Comparison of ENCODE assay signal across 8 cellular contexts in genomic region chr4:99087887-99088484, GRCh38. TPM values are rescaled to one million over a fixed set of nuclear protein-coding genes. Genes with fewer than 3 reads are reported as not detected.
A peak's percentile ranks its signal among the peaks of the same experiment; 100 is the strongest.
DNase-seq lines count a peak whose midpoint lies in the region; ATAC-seq, FAIRE-seq and TF ChIP-seq lines count a peak whose summit lies in the region.

No MANE protein-coding gene starts in this region.

- no peaks in the 10 kb centered on the region for H3K27me3 ChIP-seq in CD8-positive, alpha-beta T cell (ENCODE audit: insufficient read depth, low read length)
- H3K27me3 ChIP-seq in K562 (ENCODE audit: control insufficient read depth in 2 of 2, insufficient read depth in 2 of 2, low read length in 2 of 2) (no peaks in the 10 kb centered on the region), psoas muscle (ENCODE audit: insufficient read depth in 3 of 3, low read length in 2 of 3) (no peaks in the 10 kb centered on the region)

- H3K4me1 ChIP-seq in CD8-positive, alpha-beta T cell (ENCODE audit: insufficient read depth, low read length): peaks cover 23% of the 10 kb centered on the region
- H3K4me1 ChIP-seq in K562 (replicated peaks in 1 of 2; ENCODE audit: control insufficient read depth in 2 of 2, insufficient read depth in 2 of 2, low read length in 2 of 2): peaks cover 4 to 7% of the 10 kb centered on the region in 2 experiments; a peak in 4 of 5 replicates
- H3K4me1 ChIP-seq in psoas muscle: peaks cover 23% of the 10 kb centered on the region

- no peak for TF ChIP-seq CTCF in CD8-positive, alpha-beta T cell (IDR thresholded peaks at IDR 0.05)
- TF ChIP-seq CTCF in K562 (IDR thresholded peaks at IDR 0.05 in 2 of 3, conservative IDR thresholded peaks at IDR 0.05 in 1 of 3; ENCODE audit: insufficient read depth in 2 of 3, low read depth in 1 of 3, low read length in 3 of 3) (no peak), psoas muscle (IDR thresholded peaks at IDR 0.05) (no peak)

- TF ChIP-seq EP300 in K562 (IDR thresholded peaks at IDR 0.05; ENCODE audit: low read length): no peak

- peaks cover 39% of the 10 kb centered on the region for H3K36me3 Mint-ChIP-seq in CD8-positive, alpha-beta T cell

- peak overlapping the region; percentile 86 to 97 for H3K9ac ChIP-seq in K562 (ENCODE audit: insufficient read depth in 1 of 2, low read depth in 2 of 2, low read length in 2 of 2)

- 1% methylated on average over 18 of the region's 18 CpGs for WGBS in K562 (ENCODE audit: insufficient coverage, low coverage, missing lambda C conversion rate)
- WGBS in psoas muscle, 3 donors: 6 to 12% (median 7%) methylated on average over 17 to 18 of the region's 18 CpGs

- H3K9me3 ChIP-seq in CD8-positive, alpha-beta T cell (ENCODE audit: low read length): no peaks in the 10 kb centered on the region
- H3K9me3 ChIP-seq in K562 (replicated peaks; ENCODE audit: control insufficient read depth, insufficient read depth, low read depth, low read length) (no peaks in the 10 kb centered on the region), psoas muscle (no peaks in the 10 kb centered on the region)

- POLR2A ChIA-PET in CD8-positive, alpha-beta T cell (lab: Charles Lee): interaction anchor here (0.6 to 3.2 kb wide), 20 partner anchors 9 to 945 kb away, joined by 3 to 52 read pairs (median 4); partner anchors contain the start of genes DNAJB14, EIF4E, H2AZ1 and METAP1
- POLR2A ChIA-PET in K562 (lab: Yijun Ruan, JAX): interaction anchor here (1.4 kb wide), 3 partner anchors 9 to 159 kb away, joined by 3 to 9 read pairs (median 4); partner anchors contain the start of gene EIF4E

- peak overlapping the region; percentile 81 for H2AFZ ChIP-seq in K562 (ENCODE audit: low read depth, low read length)

- in situ Hi-C loops in K562 (cut with MboI): no loop called here

- no peaks in the 10 kb centered on the region for H3K9me1 ChIP-seq in K562 (ENCODE audit: control insufficient read depth, insufficient read depth, low read length)

- CTCF ChIA-PET in CD8-positive, alpha-beta T cell (lab: Charles Lee): interaction anchor here (0.8 to 1.9 kb wide), 5 partner anchors 14 to 375 kb away, joined by 3 to 12 read pairs (median 5); partner anchors contain the start of gene METAP1
- CTCF ChIA-PET in K562 (lab: Yijun Ruan, JAX; ENCODE audit: low intra/inter-chr PET ratio): no interaction called here

- ATAC-seq in CD8-positive, alpha-beta T cell: peak; percentile 9
- ATAC-seq in GM18907 (IDR thresholded peaks at IDR 0.05; ENCODE audit: unreplicated experiment) (peak; percentile 36), HG03103 (IDR thresholded peaks at IDR 0.05; ENCODE audit: low read depth, unreplicated experiment) (peak; percentile 18), K562 (peak; percentile 18), psoas muscle (peak; percentile 52 to 81 (median 72))

- H3K27ac Mint-ChIP-seq in CD8-positive, alpha-beta T cell: peak overlapping the region; percentile 99

- DNase-seq in CD8-positive, alpha-beta T cell: peak in 3 of 7 experiments; percentile 5 to 22 (median 17)
- DNase-seq in NOMO-1 treated with dmso at 0.1 percent for 144 hours (lab: John Stamatoyannopoulos, UW; ENCODE audit: unreplicated experiment) (peak; percentile 8), K562 (ENCODE audit: extremely low read depth in 1 of 4, low spot score in 3 of 4) (peak in 2 of 4 experiments; percentile 34 to 59), hippocampal formation (lab: John Stamatoyannopoulos, UW) (peak; percentile 58 to 68), psoas muscle (peak; percentile 65 to 86), NCI-H2196 (lab: John Stamatoyannopoulos, UW; ENCODE audit: unreplicated experiment) (no peak)

- H3K9me3 Mint-ChIP-seq in CD8-positive, alpha-beta T cell: peaks cover 3% of the 10 kb centered on the region

- H3K27me3 Mint-ChIP-seq in CD8-positive, alpha-beta T cell (ENCODE audit: low read depth): no peaks in the 10 kb centered on the region

- no peak for TF ChIP-seq RAD21 in K562 (CRISPR knock-in tag; conservative IDR thresholded peaks at IDR 0.05 in 1 of 2, IDR thresholded peaks at IDR 0.05 in 1 of 2)

- H3K4me2 ChIP-seq in K562 (ENCODE audit: insufficient read depth, low read length): peak overlapping the region; percentile 94

- H3K4me3 Mint-ChIP-seq in CD8-positive, alpha-beta T cell: peak overlapping the region; percentile 99

- intact Hi-C loops in CD8-positive, alpha-beta T cell (cut with DNase I, micrococcal nuclease): loop anchor here (1.0 to 5.0 kb wide), 18 partner anchors 9 to 945 kb away; partner anchors contain the start of genes EIF4E (in 2 of the 2), METAP1 (in 2 of the 2), RAP1GDS1 (in 2 of the 2) and DNAJB14 (in 1 of the 2)
- intact Hi-C loops in K562 (cut with micrococcal nuclease) (no loop called here), psoas muscle (cut with DNase I) (loop anchor here (5.0 to 10.0 kb wide), 2 partner anchors 153 to 156 kb away; no protein-coding TSS in a partner anchor)

- TSS peak; percentile 68 for BruUV-seq in K562 (replicated peaks; lab: Mats Ljungman, UMichigan)

- peaks cover 84% of the 10 kb centered on the region for H3K79me2 ChIP-seq in K562 (ENCODE audit: control insufficient read depth, insufficient read depth, low read length)

- no peaks in the 10 kb centered on the region; the same call in 1 of the 2 replicates for H4K20me1 ChIP-seq in K562 (replicated peaks; ENCODE audit: control insufficient read depth, insufficient read depth, low read length)

- H3K27ac ChIP-seq in CD8-positive, alpha-beta T cell (ENCODE audit: low read depth, low read length): peak overlapping the region; percentile 76
- peak overlapping the region; percentile 90 for H3K27ac ChIP-seq in K562 (ENCODE audit: extremely low read depth, low read depth, low read length)
- H3K27ac ChIP-seq in psoas muscle: peak overlapping the region; percentile 94

- no peak for TF ChIP-seq POLR2A in K562 (conservative IDR thresholded peaks at IDR 0.05)

- FAIRE-seq in K562 (lab: Jason Lieb, UNC): no peak

- peak overlapping the region; percentile 59 for H3K4me3 ChIP-seq in CD8-positive, alpha-beta T cell (ENCODE audit: low read depth, low read length)
- H3K4me3 ChIP-seq in K562: peak overlapping the region; percentile 92
- peak overlapping the region; percentile 90 for H3K4me3 ChIP-seq in psoas muscle

- H3K36me3 ChIP-seq in CD8-positive, alpha-beta T cell (ENCODE audit: insufficient read depth, low read length): peaks cover 14% of the 10 kb centered on the region
- H3K36me3 ChIP-seq in K562 (ENCODE audit: control insufficient read depth, insufficient read depth, low read length) (peaks cover 29% of the 10 kb centered on the region), psoas muscle (ENCODE audit: insufficient read depth in 1 of 2, low read depth in 1 of 2) (peaks cover 7 to 26% of the 10 kb centered on the region in 2 donors)

- peaks cover 58% of the 10 kb centered on the region for H3K4me1 Mint-ChIP-seq in CD8-positive, alpha-beta T cell (ENCODE audit: low read depth)

TF ChIP-seq in K562, 482 proteins besides CTCF, POLR2A, EP300 and RAD21 (continues in another document):
- no peak for TF ChIP-seq HMGN3 (IDR thresholded peaks at IDR 0.05; ENCODE audit: borderline replicate concordance, extremely low read depth, insufficient read length, low read depth, low read length)
- no peak for TF ChIP-seq TAL1 (IDR thresholded peaks at IDR 0.05)
- TF ChIP-seq CREB1 (IDR thresholded peaks at IDR 0.05): no peak
- 0 out of 2 replicates have a peak, but pooled peaks have one; percentile 7 for TF ChIP-seq CREB1 (CRISPR knock-in tag; IDR thresholded peaks at IDR 0.05)

RNA-seq across cellular contexts. Expression of gene ADH5, which starts 0.6 kb away (rescaled TPM):
- total RNA-seq in CD8-positive, alpha-beta T cell: 10 to 100 TPM; 50.0 to 51.7 TPM
- 48.9 and 128 TPM in 2 replicates for total RNA-seq in K562 (2011; cell fraction: chromatin; rRNA removed; ENCODE audit: low replicate concordance)
- total RNA-seq in K562 (2011; cell fraction: nucleolus; rRNA removed): 37.4 and 45.1 TPM in 2 replicates
- 74.9 and 99.7 TPM in 2 replicates for total RNA-seq in K562 (2011; cell fraction: nucleoplasm; rRNA removed)
- total RNA-seq in K562 (2014; rRNA removed): 115 and 127 TPM in 2 replicates
- 225 and 246 TPM in 2 replicates for total RNA-seq in K562 (2014; rRNA removed; fragmentation: Illumina TruSeq; extraction: Trizol)
- total RNA-seq in K562 (2015; rRNA removed; fragmentation: Illumina TruSeq; extraction: Trizol): 167 and 169 TPM in 2 replicates
- 200 and 205 TPM in 2 replicates for total RNA-seq in K562 (2021)
- 259 and 310 TPM in 2 replicates for polyA plus RNA-seq in K562 (2011; rRNA removed)
- polyA plus RNA-seq in K562 (2011; cell fraction: cytosol; rRNA removed): 64.1 and 175 TPM in 2 replicates
- polyA plus RNA-seq in K562 (2011; cell fraction: nucleus; rRNA removed): 45.4 and 85.0 TPM in 2 replicates
- polyA plus RNA-seq in K562 (2012): 147 and 179 TPM in 2 replicates
- polyA plus RNA-seq in K562 (2014; fragmentation: Illumina TruSeq; extraction: Trizol): 163 and 179 TPM in 2 replicates
- 100 to 1,000 TPM; 227 to 295 TPM for polyA plus RNA-seq in K562 (2014; fragmentation: Nextera tagmentation; extraction: Ambion mirVana)
- 192 and 195 TPM in 2 replicates for polyA plus RNA-seq in K562 (2014; rRNA removed)
- 259 and 261 TPM in 2 replicates for polyA minus RNA-seq in K562 (2011; rRNA and poly(A)+ RNA removed)
- polyA minus RNA-seq in K562 (2011; cell fraction: cytosol; rRNA and poly(A)+ RNA removed): 56.6 and 76.9 TPM in 2 replicates
- 38.1 and 68.4 TPM in 2 replicates for polyA minus RNA-seq in K562 (2011; cell fraction: nucleus; rRNA and poly(A)+ RNA removed)
- total RNA-seq in psoas muscle: 10 to 100 TPM; 59.8 to 96.3 (median 70.6) TPM
- polyA plus RNA-seq in psoas muscle: 100 to 1,000 TPM in 1 of 3 donors, 10 to 100 TPM in 2; 64.1 to 108 (median 87.0) TPM

RNA-seq across cellular contexts. Expression of gene ADH4, which starts 56.1 kb away (rescaled TPM):
- total RNA-seq in CD8-positive, alpha-beta T cell: not detected
- total RNA-seq in K562 (2011; cell fraction: chromatin; rRNA removed; ENCODE audit: low replicate concordance): not detected in 2 replicates
- not detected in 2 replicates for total RNA-seq in K562 (2011; cell fraction: nucleolus; rRNA removed)
- not detected in 2 replicates for total RNA-seq in K562 (2011; cell fraction: nucleoplasm; rRNA removed)
- total RNA-seq in K562 (2014; rRNA removed) (not detected in 2 replicates), K562 (2014; rRNA removed; fragmentation: Illumina TruSeq; extraction: Trizol) (not detected in 2 replicates), K562 (2015; rRNA removed; fragmentation: Illumina TruSeq; extraction: Trizol) (not detected in 2 replicates), K562 (2021) (not detected in 2 replicates), psoas muscle (under 1 TPM in 2 of 4 donors, not detected in 2; 0.28 to 0.46 TPM)
- polyA plus RNA-seq in K562 (2011; rRNA removed) (not detected in 2 replicates), K562 (2014; fragmentation: Illumina TruSeq; extraction: Trizol) (not detected in 2 replicates), K562 (2014; fragmentation: Nextera tagmentation; extraction: Ambion mirVana) (not detected), K562 (2014; rRNA removed) (not detected in 2 replicates), psoas muscle (under 1 TPM; 0.04 to 0.16 (median 0.10) TPM)
- polyA plus RNA-seq in K562 (2011; cell fraction: cytosol; rRNA removed): not detected in 2 replicates
- polyA plus RNA-seq in K562 (2011; cell fraction: nucleus; rRNA removed): not detected in 2 replicates
- polyA plus RNA-seq in K562 (2012): not detected in 2 replicates
- polyA minus RNA-seq in K562 (2011; rRNA and poly(A)+ RNA removed): not detected in 2 replicates
- not detected in 2 replicates for polyA minus RNA-seq in K562 (2011; cell fraction: cytosol; rRNA and poly(A)+ RNA removed)
- not detected in 2 replicates for polyA minus RNA-seq in K562 (2011; cell fraction: nucleus; rRNA and poly(A)+ RNA removed)

Comparison
In these comparisons a context has a peak if more than half of its experiments do, and no peak if none do; other contexts are left out.
1. ATAC-seq: peak in every context shown above with its lines; median percentile 72 in psoas muscle; 36 in GM18907; 18 in HG03103; 18 in K562; 9 in CD8-positive, alpha-beta T cell.